Comparison of ENCODE assay signal across 1 cellular context in the genomic region with DNA sequence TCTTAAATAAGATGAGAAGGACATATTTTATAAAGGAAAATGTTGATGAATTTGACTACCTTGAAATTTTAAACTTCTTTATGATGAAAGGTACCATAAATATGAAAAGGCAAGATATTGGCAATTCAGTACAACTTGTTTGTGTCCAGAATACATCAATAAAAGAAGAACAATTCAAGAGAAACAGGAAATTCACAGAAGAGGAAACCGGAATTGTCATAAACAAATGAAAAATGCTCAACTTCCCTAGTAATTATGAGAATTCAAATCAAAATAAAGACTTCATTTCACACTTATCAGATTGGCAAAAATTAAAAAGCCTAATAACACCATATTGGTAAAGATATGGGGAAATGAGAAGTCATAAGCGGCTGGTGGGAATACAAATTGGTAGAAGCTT.
TF ChIP-seq lines count a peak whose summit lies in the region.

No MANE protein-coding gene starts in this region.

TF ChIP-seq in WTC11, 78 proteins besides CTCF, POLR2A, EP300 and RAD21 (continued from another document):
- TF ChIP-seq, protein P1, sequence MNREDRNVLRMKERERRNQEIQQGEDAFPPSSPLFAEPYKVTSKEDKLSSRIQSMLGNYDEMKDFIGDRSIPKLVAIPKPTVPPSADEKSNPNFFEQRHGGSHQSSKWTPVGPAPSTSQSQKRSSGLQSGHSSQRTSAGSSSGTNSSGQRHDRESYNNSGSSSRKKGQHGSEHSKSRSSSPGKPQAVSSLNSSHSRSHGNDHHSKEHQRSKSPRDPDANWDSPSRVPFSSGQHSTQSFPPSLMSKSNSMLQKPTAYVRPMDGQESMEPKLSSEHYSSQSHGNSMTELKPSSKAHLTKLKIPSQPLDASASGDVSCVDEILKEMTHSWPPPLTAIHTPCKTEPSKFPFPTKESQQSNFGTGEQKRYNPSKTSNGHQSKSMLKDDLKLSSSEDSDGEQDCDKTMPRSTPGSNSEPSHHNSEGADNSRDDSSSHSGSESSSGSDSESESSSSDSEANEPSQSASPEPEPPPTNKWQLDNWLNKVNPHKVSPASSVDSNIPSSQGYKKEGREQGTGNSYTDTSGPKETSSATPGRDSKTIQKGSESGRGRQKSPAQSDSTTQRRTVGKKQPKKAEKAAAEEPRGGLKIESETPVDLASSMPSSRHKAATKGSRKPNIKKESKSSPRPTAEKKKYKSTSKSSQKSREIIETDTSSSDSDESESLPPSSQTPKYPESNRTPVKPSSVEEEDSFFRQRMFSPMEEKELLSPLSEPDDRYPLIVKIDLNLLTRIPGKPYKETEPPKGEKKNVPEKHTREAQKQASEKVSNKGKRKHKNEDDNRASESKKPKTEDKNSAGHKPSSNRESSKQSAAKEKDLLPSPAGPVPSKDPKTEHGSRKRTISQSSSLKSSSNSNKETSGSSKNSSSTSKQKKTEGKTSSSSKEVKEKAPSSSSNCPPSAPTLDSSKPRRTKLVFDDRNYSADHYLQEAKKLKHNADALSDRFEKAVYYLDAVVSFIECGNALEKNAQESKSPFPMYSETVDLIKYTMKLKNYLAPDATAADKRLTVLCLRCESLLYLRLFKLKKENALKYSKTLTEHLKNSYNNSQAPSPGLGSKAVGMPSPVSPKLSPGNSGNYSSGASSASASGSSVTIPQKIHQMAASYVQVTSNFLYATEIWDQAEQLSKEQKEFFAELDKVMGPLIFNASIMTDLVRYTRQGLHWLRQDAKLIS (CRISPR knock-in tag; IDR thresholded peaks at IDR 0.05; ENCODE audit: borderline replicate concordance): no peak
- TF ChIP-seq GABPB1 (CRISPR knock-in tag; IDR thresholded peaks at IDR 0.05): no peak
- TF ChIP-seq, protein P2, sequence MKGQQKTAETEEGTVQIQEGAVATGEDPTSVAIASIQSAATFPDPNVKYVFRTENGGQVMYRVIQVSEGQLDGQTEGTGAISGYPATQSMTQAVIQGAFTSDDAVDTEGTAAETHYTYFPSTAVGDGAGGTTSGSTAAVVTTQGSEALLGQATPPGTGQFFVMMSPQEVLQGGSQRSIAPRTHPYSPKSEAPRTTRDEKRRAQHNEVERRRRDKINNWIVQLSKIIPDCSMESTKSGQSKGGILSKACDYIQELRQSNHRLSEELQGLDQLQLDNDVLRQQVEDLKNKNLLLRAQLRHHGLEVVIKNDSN (CRISPR knock-in tag; IDR thresholded peaks at IDR 0.05): no peak
- TF ChIP-seq, protein P3, sequence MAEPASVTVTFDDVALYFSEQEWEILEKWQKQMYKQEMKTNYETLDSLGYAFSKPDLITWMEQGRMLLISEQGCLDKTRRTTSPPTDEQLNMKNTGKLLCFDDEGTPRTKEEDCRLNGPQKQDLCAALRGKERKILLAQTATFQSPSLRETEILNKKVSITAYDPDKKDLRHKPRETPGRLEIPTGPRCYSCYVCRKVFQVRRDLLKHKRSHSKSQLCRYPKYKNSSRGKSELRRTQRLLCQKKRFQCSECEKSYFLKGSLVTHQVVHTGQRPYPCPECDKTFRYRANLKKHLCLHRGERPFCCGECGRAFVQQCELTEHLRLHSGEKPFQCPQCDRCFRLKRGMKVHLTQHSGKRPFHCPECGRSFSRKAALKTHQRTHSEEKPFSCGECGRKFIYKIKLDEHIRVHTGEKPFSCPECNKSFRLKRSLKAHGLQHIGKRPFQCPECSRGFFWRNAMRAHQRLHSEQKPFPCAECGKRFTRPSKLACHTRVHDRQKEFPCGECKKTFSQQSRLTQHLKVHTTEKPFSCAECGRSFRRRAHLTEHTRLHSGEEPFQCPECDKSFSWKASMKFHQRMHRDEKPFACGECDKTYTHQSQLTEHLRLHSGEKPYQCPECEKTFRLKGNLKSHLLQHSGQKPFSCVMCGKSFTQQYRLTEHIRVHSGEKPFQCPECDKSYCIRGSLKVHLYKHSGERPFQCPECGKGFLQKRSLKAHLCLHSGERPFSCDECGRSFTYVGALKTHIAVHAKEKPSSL (CRISPR knock-in tag; conservative IDR thresholded peaks at IDR 0.05): no peak
- TF ChIP-seq, protein P4, sequence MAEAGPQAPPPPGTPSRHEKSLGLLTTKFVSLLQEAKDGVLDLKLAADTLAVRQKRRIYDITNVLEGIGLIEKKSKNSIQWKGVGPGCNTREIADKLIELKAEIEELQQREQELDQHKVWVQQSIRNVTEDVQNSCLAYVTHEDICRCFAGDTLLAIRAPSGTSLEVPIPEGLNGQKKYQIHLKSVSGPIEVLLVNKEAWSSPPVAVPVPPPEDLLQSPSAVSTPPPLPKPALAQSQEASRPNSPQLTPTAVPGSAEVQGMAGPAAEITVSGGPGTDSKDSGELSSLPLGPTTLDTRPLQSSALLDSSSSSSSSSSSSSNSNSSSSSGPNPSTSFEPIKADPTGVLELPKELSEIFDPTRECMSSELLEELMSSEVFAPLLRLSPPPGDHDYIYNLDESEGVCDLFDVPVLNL (CRISPR knock-in tag; IDR thresholded peaks at IDR 0.05; ENCODE audit: borderline replicate concordance, low read depth): no peak
- no peak for TF ChIP-seq NFATC4 (CRISPR knock-in tag; IDR thresholded peaks at IDR 0.05)
- TF ChIP-seq MYBL2 (CRISPR knock-in tag; IDR thresholded peaks at IDR 0.05): no peak
- TF ChIP-seq ZNF423 (CRISPR knock-in tag; IDR thresholded peaks at IDR 0.05): no peak
- TF ChIP-seq NR1H2 (CRISPR knock-in tag; IDR thresholded peaks at IDR 0.05): no peak
- TF ChIP-seq CBFB (CRISPR knock-in tag; IDR thresholded peaks at IDR 0.05; ENCODE audit: low read depth): no peak
- no peak for TF ChIP-seq ZNF263 (CRISPR knock-in tag; IDR thresholded peaks at IDR 0.05; ENCODE audit: low read depth)
- no peak for TF ChIP-seq TCF7 (CRISPR knock-in tag; IDR thresholded peaks at IDR 0.05; ENCODE audit: low read depth)
- no peak for TF ChIP-seq ZNF138 (CRISPR knock-in tag; conservative IDR thresholded peaks at IDR 0.05)
TF ChIP-seq in WTC11: peak in this region for 0.
